Comparison of ENCODE assay signal across 19 cellular contexts in genomic region chr11:130161441-130161840, GRCh38. TPM values are rescaled to one million over a fixed set of nuclear protein-coding genes. Genes with fewer than 3 reads are reported as not detected.
DNase-seq lines count a peak whose midpoint lies in the region; TF ChIP-seq lines count a peak whose summit lies in the region.
"Had no signal": no experiment of that assay in that cellular context is flagged by ENCODE, and none has a peak within 500 bp of the region (broad histone marks: within the 10 kb centered on the region; RNA-seq: fewer than 3 reads in every experiment).

No MANE protein-coding gene starts in this region.

- H2BK5ac ChIP-seq in neuronal stem cell (ENCODE audit: low read length): no peak overlapping the region

- H3K4me3 ChIP-seq in endodermal cell (ENCODE audit: low read length) (no peak overlapping the region), neuronal stem cell (ENCODE audit: low read length in 2 of 2) (no peak overlapping the region), dorsolateral prefrontal cortex (no peak overlapping the region), tibial artery (no peak overlapping the region)

- no peak overlapping the region for H4K8ac ChIP-seq in neuronal stem cell (ENCODE audit: low read depth, low read length)

- no peak overlapping the region for H3K4me2 ChIP-seq in neuronal stem cell (ENCODE audit: insufficient read depth, low read length, poor library complexity, severe bottlenecking)

- H3K27ac Mint-ChIP-seq in Calu3 (ENCODE audit: unreplicated experiment) (peak overlapping the region; percentile 38), endodermal cell (peak overlapping the region; percentile 26)
- H3K27ac Mint-ChIP-seq: T-helper 1 cell treated with Interleukin-12 subunit alpha and Interleukin-12 subunit beta and Interleukin-4 antibody, amounts not matched to agents 30 μg/mL and 1 μg/mL, for 36 hours had no signal

- H3K4me1 Mint-ChIP-seq in Calu3 (ENCODE audit: low read depth, unreplicated experiment) (peaks cover 55% of the 10 kb centered on the region), endodermal cell (peaks cover 9% of the 10 kb centered on the region)

- H2AFZ ChIP-seq in neuronal stem cell (ENCODE audit: low read length): no peak overlapping the region

- no peaks in the 10 kb centered on the region for H3K36me3 ChIP-seq in endodermal cell (ENCODE audit: control insufficient read depth, insufficient read depth, low read length)
- H3K36me3 ChIP-seq in neuronal stem cell (replicated peaks in 1 of 2; ENCODE audit: control insufficient read depth in 2 of 2, insufficient read depth in 2 of 2, low read length in 2 of 2): no peaks in the 10 kb centered on the region
- H3K36me3 ChIP-seq in tibial artery: no peaks in the 10 kb centered on the region
- H3K36me3 ChIP-seq: prostate gland, vagina had no signal

- no peak overlapping the region for H3K27ac ChIP-seq in endodermal cell (ENCODE audit: low read depth, low read length)
- no peak overlapping the region for H3K27ac ChIP-seq in neuronal stem cell (replicated peaks; ENCODE audit: low read length)
- H3K27ac ChIP-seq in dorsolateral prefrontal cortex: no peak overlapping the region
- H3K27ac ChIP-seq in tibial artery: no peak overlapping the region
- H3K27ac ChIP-seq: prostate gland had no signal

- H4K91ac ChIP-seq in neuronal stem cell (ENCODE audit: low read depth, low read length, poor library complexity): no peak overlapping the region

- intact Hi-C loops in Calu3 (cut with micrococcal nuclease; ENCODE audit: unreplicated experiment) (no loop called here), dorsolateral prefrontal cortex (cut with DNase I) (no loop called here), tibial artery (cut with DNase I; ENCODE audit: low total_unique reads) (no loop called here)

- TF ChIP-seq POLR2A in erythroblast (IDR thresholded peaks at IDR 0.05; ENCODE audit: low read length): no peak

- no peak overlapping the region for H3K14ac ChIP-seq in neuronal stem cell (ENCODE audit: low read length)

- TF ChIP-seq CTCF in Calu3 (IDR thresholded peaks at IDR 0.05; ENCODE audit: unreplicated experiment) (no peak), endodermal cell (conservative IDR thresholded peaks at IDR 0.05) (no peak), dorsolateral prefrontal cortex (IDR thresholded peaks at IDR 0.05 in 54 of 56, conservative IDR thresholded peaks at IDR 0.05 in 2 of 56; ENCODE audit: low read depth in 1 of 56, partially characterized antibody in 56 of 56) (no peak), tibial artery (IDR thresholded peaks at IDR 0.05) (no peak)

- no peak overlapping the region for H3K4ac ChIP-seq in neuronal stem cell (ENCODE audit: low read length)

- H3K36me3 Mint-ChIP-seq in Calu3 (ENCODE audit: insufficient read depth, unreplicated experiment) (peaks cover 61% of the 10 kb centered on the region), endodermal cell (ENCODE audit: low read depth) (no peaks in the 10 kb centered on the region)

- TSS peak; percentile 11 for BruUV-seq in Calu3 (replicated peaks; lab: Mats Ljungman, UMichigan)

- H3K4me1 ChIP-seq in endodermal cell (ENCODE audit: control insufficient read depth, insufficient read depth, low read length): peaks cover 3% of the 10 kb centered on the region
- H3K4me1 ChIP-seq in neuronal stem cell (ENCODE audit: control insufficient read depth in 2 of 2, insufficient read depth in 1 of 2, low read depth in 1 of 2, low read length in 2 of 2): peaks cover 0 to 4% of the 10 kb centered on the region in 2 donors
- peaks cover 0 to 20% (median 14%) of the 10 kb centered on the region in 4 donors for H3K4me1 ChIP-seq in tibial artery

- 78% methylated on average over 6 of the region's 6 CpGs for WGBS in endodermal cell (ENCODE audit: insufficient coverage in 1 of 2, insufficient read length in 1 of 2), 2 experiments
- WGBS in neuronal stem cell (ENCODE audit: extremely low coverage in 2 of 2, insufficient read length in 2 of 2, insufficient replicate concordance in 1 of 2), 2 donors: no CpG with 5 or more reads among the region's 6 CpGs

- H3K9me3 ChIP-seq in endodermal cell (ENCODE audit: control insufficient read depth, low read length) (no peaks in the 10 kb centered on the region), neuronal stem cell (replicated peaks in 1 of 2; ENCODE audit: control insufficient read depth in 2 of 2, insufficient read depth in 1 of 2, low read depth in 1 of 2, low read length in 2 of 2) (peaks cover 2 to 7% of the 10 kb centered on the region in 2 donors), tibial artery (no peaks in the 10 kb centered on the region)
- H3K9me3 ChIP-seq: prostate gland, vagina had no signal

- H3K4me3 Mint-ChIP-seq in Calu3 (ENCODE audit: low read depth, unreplicated experiment) (peak overlapping the region; percentile 82), endodermal cell (peak overlapping the region; percentile 64)
- H3K4me3 Mint-ChIP-seq: T-helper 1 cell treated with Interleukin-12 subunit alpha and Interleukin-12 subunit beta and Interleukin-4 antibody, amounts not matched to agents 30 μg/mL and 1 μg/mL, for 36 hours had no signal

- H2BK12ac ChIP-seq in neuronal stem cell (ENCODE audit: low read length): no peak overlapping the region

- H3K9ac ChIP-seq in endodermal cell (ENCODE audit: extremely low read depth, low read length, poor library complexity, severe bottlenecking) (no peak overlapping the region), neuronal stem cell (ENCODE audit: low read depth, low read length, poor library complexity) (no peak overlapping the region)

- H3K23ac ChIP-seq in neuronal stem cell (ENCODE audit: low read depth, low read length, poor library complexity): no peak overlapping the region

- H2BK15ac ChIP-seq in neuronal stem cell (ENCODE audit: low read length): no peak overlapping the region

- H3K27me3 Mint-ChIP-seq in Calu3 (ENCODE audit: unreplicated experiment) (no peaks in the 10 kb centered on the region), endodermal cell (ENCODE audit: insufficient read depth) (peaks cover 52% of the 10 kb centered on the region)

- H3K27me3 ChIP-seq in endodermal cell (ENCODE audit: control insufficient read depth, insufficient read depth, low read length, poor library complexity, severe bottlenecking) (peaks cover 54% of the 10 kb centered on the region), neuronal stem cell (ENCODE audit: control insufficient read depth in 3 of 3, insufficient read depth in 3 of 3, low read depth in 1 of 3, low read length in 3 of 3) (peaks cover 14 to 69% (median 44%) of the 10 kb centered on the region in 3 experiments), dorsolateral prefrontal cortex (peaks cover 0 to 55% (median 31%) of the 10 kb centered on the region in 45 donors), tibial artery (peaks cover 0 to 62% of the 10 kb centered on the region in 2 donors)
- H3K27me3 ChIP-seq: vagina had no signal

- H3K9me3 Mint-ChIP-seq in Calu3 (ENCODE audit: low read depth, unreplicated experiment): no peaks in the 10 kb centered on the region
- no peaks in the 10 kb centered on the region for H3K9me3 Mint-ChIP-seq in endodermal cell
- H3K9me3 Mint-ChIP-seq: T-helper 1 cell treated with Interleukin-12 subunit alpha and Interleukin-12 subunit beta and Interleukin-4 antibody, amounts not matched to agents 30 μg/mL and 1 μg/mL, for 36 hours had no signal

- H2AK5ac ChIP-seq in neuronal stem cell (ENCODE audit: low read depth, low read length): no peak overlapping the region

- H2BK120ac ChIP-seq in neuronal stem cell (ENCODE audit: low read depth, low read length): no peak overlapping the region

- peak overlapping the region; percentile 58 for H3K18ac ChIP-seq in neuronal stem cell (ENCODE audit: low read length)

- DNase-seq in Calu3: no peak
- peak; percentile 61 for DNase-seq in NCI-H69 (lab: John Stamatoyannopoulos, UW)
- no peak for DNase-seq in endodermal cell
- no peak for DNase-seq in neuronal stem cell (ENCODE audit: low spot score)
- DNase-seq in dorsolateral prefrontal cortex: no peak
- DNase-seq in tibial artery: no peak
- DNase-seq in erythroblast (lab: John Stamatoyannopoulos, UW): no peak
- DNase-seq in SW480 (ENCODE audit: low spot score): no peak
- DNase-seq: activated CD4-positive, alpha-beta T cell treated with anti-CD3 and anti-CD28 coated beads, Interleukin-2, amount 50 U/mL, for 1 hour; activated T-cell treated with anti-CD3 and anti-CD28 coated beads, Interleukin-2, amount 50 U/mL, for 48 hours; DND-41; foreskin keratinocyte; NCI-H446; stimulated activated CD4-positive, alpha-beta T cell treated with anti-CD3 and anti-CD28 coated beads, Interleukin-2, amount 100 ng/mL, for 24 hours; stimulated activated CD8-positive, alpha-beta memory T cell treated with anti-CD3 and anti-CD28 coated beads, Interleukin-4, amount 100 ng/mL, for 48 hours had no signal

- CTCF ChIA-PET in Calu3 (lab: Charles Lee): interaction anchor here (2.5 kb wide), 1 partner anchor 15 kb away, joined by 14 read pairs; no protein-coding TSS in a partner anchor

- H3K79me1 ChIP-seq in neuronal stem cell (ENCODE audit: low read depth, low read length): no peaks in the 10 kb centered on the region

RNA-seq across cellular contexts. Expression of gene ST14, which starts 1.9 kb away (rescaled TPM):
- total RNA-seq in Calu3 (2022): 153 and 174 TPM in 2 replicates
- total RNA-seq in endodermal cell: 10 to 100 TPM; 17.5 to 21.7 TPM
- polyA plus RNA-seq in endodermal cell (2013, experiment 1 of 2): 1.7 TPM
- 1.3 TPM for polyA plus RNA-seq in endodermal cell (2013, experiment 2 of 2)
- polyA plus RNA-seq in neuronal stem cell (2013, experiment 1 of 2): 0.73 TPM
- polyA plus RNA-seq in neuronal stem cell (2013, experiment 2 of 2): 0.58 TPM
- total RNA-seq in dorsolateral prefrontal cortex: 1 to 10 TPM in 104 of 120 experiments, under 1 TPM in 16; 0.36 to 8.6 (median 1.7) TPM
- polyA plus RNA-seq: BJ had no signal
